In the genomic region with DNA sequence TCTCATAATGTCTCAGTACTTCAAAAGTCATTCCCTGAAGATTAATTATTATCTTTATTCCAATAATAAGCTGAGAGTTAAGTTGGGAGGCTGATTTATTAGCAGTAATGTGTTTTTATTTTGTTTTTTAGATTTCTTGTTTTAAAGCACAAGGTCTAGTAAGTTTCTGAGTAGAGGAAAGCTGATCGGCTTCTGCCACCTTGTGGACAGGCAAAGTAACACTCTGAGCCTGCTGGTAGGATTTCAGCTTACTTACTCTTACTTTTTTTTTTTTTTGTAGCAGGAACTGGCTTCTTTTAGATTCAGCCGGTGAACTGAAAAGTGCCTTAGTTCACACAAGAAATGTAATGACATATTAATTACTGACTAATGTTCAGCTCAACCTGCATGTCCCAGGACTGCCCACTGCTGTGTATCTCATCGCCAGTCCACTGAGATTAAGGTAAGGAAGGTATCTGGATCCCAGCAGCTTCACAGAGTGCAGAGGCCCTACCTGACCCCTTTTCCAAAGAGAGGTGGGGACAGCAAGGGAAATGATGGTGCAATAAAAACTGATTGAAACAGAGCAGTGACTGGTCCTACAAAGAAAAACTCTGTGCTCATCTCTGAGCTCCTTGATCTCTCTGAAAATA, we compare ENCODE assay signal across 8 cellular contexts.
DNase-seq lines count a peak whose midpoint lies in the region; ATAC-seq and TF ChIP-seq lines count a peak whose summit lies in the region.

No MANE protein-coding gene starts in this region.

- TF ChIP-seq CTCF in MM.1S (IDR thresholded peaks at IDR 0.05; ENCODE audit: low read length): peak; percentile 81
- peak; percentile 70 for TF ChIP-seq CTCF in SU-DHL-6 (IDR thresholded peaks at IDR 0.05; ENCODE audit: insufficient read depth, low read length, poor library complexity, severe bottlenecking)
- TF ChIP-seq CTCF in lower lobe of right lung (IDR thresholded peaks at IDR 0.05): peak; percentile 62

- no peaks in the 10 kb centered on the region for H3K27me3 ChIP-seq in MM.1S (replicated peaks; ENCODE audit: insufficient read depth, low read length)
- no peaks in the 10 kb centered on the region for H3K27me3 ChIP-seq in SU-DHL-6 (ENCODE audit: low read length)
- no peaks in the 10 kb centered on the region for H3K27me3 ChIP-seq in lower lobe of right lung (ENCODE audit: low read depth)

- no peak overlapping the region for H3K9ac ChIP-seq in MM.1S (ENCODE audit: low read length)
- H3K9ac ChIP-seq in SU-DHL-6 (ENCODE audit: low read length): no peak overlapping the region

- H2AFZ ChIP-seq in MM.1S (ENCODE audit: low read length) (no peak overlapping the region), SU-DHL-6 (ENCODE audit: low read depth, low read length, severe bottlenecking) (no peak overlapping the region)

- H3K4me3 ChIP-seq in MM.1S (ENCODE audit: low read length): no peak overlapping the region
- H3K4me3 ChIP-seq in SU-DHL-6 (ENCODE audit: insufficient read depth, low read length, poor library complexity, severe bottlenecking): no peak overlapping the region
- H3K4me3 ChIP-seq in lower lobe of right lung: no peak overlapping the region

- no peaks in the 10 kb centered on the region for H3K36me3 ChIP-seq in MM.1S (replicated peaks; ENCODE audit: insufficient read depth, low read length)
- H3K36me3 ChIP-seq in SU-DHL-6 (ENCODE audit: low read length): no peaks in the 10 kb centered on the region
- peaks cover 11% of the 10 kb centered on the region for H3K36me3 ChIP-seq in lower lobe of right lung

- H3F3A ChIP-seq in MM.1S (ENCODE audit: insufficient read depth, low read length) (no peaks in the 10 kb centered on the region), SU-DHL-6 (ENCODE audit: insufficient read depth) (no peaks in the 10 kb centered on the region)

- H4K20me1 ChIP-seq in MM.1S (ENCODE audit: insufficient read depth, low read length): no peaks in the 10 kb centered on the region
- H4K20me1 ChIP-seq in SU-DHL-6 (ENCODE audit: low read depth, low read length): no peaks in the 10 kb centered on the region

- ATAC-seq in GM21717 (IDR thresholded peaks at IDR 0.05; ENCODE audit: unreplicated experiment) (peak; percentile 79), lower lobe of right lung (peak in 1 of 2 donors; percentile 49), HG02763 (IDR thresholded peaks at IDR 0.05; ENCODE audit: unreplicated experiment) (no peak)

- H3K27ac ChIP-seq in MM.1S (ENCODE audit: low read length) (no peak overlapping the region), SU-DHL-6 (ENCODE audit: low read depth, low read length) (no peak overlapping the region), lower lobe of right lung (no peak overlapping the region)

- no peaks in the 10 kb centered on the region for H3K9me3 ChIP-seq in MM.1S (replicated peaks; ENCODE audit: insufficient read depth, low read length)
- no peaks in the 10 kb centered on the region for H3K9me3 ChIP-seq in SU-DHL-6 (ENCODE audit: insufficient read depth, low read length)
- no peaks in the 10 kb centered on the region for H3K9me3 ChIP-seq in lower lobe of right lung

- H3K9me2 ChIP-seq in MM.1S (replicated peaks; ENCODE audit: insufficient read depth, low read length) (no peaks in the 10 kb centered on the region), SU-DHL-6 (replicated peaks; ENCODE audit: insufficient read depth, low read length) (no peaks in the 10 kb centered on the region)

- intact Hi-C loops in lower lobe of right lung (cut with DNase I): no loop called here

- peak; percentile 50 for DNase-seq in GM04504 (ENCODE audit: low read depth)
- DNase-seq in MM.1S: peak; percentile 59
- peak; percentile 86 for DNase-seq in dermis blood vessel endothelial cell
- no peak for DNase-seq in lower lobe of right lung
- DNase-seq in superior temporal gyrus (ENCODE audit: extremely low spot score): peak; percentile 85

- H3K4me1 ChIP-seq in MM.1S (ENCODE audit: low read length) (no peaks in the 10 kb centered on the region), lower lobe of right lung (no peaks in the 10 kb centered on the region)

- H3K4me2 ChIP-seq in MM.1S (ENCODE audit: low read depth, low read length) (no peak overlapping the region), SU-DHL-6 (ENCODE audit: low read depth, low read length, poor library complexity, severe bottlenecking) (no peak overlapping the region)

- H3K79me2 ChIP-seq in MM.1S (ENCODE audit: low read length) (no peaks in the 10 kb centered on the region), SU-DHL-6 (ENCODE audit: insufficient read depth, low read length) (no peaks in the 10 kb centered on the region)
